26 cellular contexts compared by ENCODE assay signal in the genomic region with DNA sequence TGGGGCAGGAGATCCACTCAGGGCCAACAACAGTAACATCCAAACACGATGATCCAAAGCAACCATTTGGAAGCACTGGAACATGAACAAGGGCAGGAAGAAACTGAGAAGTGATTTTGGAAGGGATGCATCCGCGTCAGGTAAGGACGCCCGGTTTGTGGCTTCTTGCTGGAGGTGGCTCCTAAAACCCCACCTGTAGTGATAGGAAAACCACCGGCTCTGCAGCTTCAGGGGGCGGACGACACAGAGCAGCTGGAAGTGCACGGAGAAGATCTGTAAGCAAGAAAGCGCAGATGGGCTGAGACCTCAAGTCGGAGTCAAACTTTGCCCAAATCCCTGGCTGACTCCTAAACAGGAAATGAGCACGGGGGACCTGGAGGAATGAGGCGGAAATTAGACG.
DNase-seq lines count a peak whose midpoint lies in the region; ATAC-seq and TF ChIP-seq lines count a peak whose summit lies in the region.
"Had no signal": no experiment of that assay in that cellular context is flagged by ENCODE, and none has a peak within 500 bp of the region (broad histone marks: within the 10 kb centered on the region; RNA-seq: fewer than 3 reads in every experiment).

No MANE protein-coding gene starts in this region.

- ATAC-seq in central memory CD8-positive, alpha-beta T cell (replicated peaks; ENCODE audit: extremely low read depth, poor library complexity, severe bottlenecking), result no peak
- ATAC-seq in lung (ENCODE audit: insufficient read depth, low FRiP score) (no peak), natural killer cell (no peak)
- ATAC-seq: left lung, T-cell had no signal

- H3K36me3 ChIP-seq in lung (ENCODE audit: control insufficient read depth in 2 of 2, insufficient read depth in 2 of 2, low read length in 2 of 2), result no peaks in the 10 kb centered on the region
- H3K36me3 ChIP-seq in tibial artery, result no peaks in the 10 kb centered on the region
- H3K36me3 ChIP-seq: brain microvascular endothelial cell, left lung, neutrophil, prostate gland, upper lobe of left lung had no signal

- peaks cover 4% of the 10 kb centered on the region for H3K9me3 Mint-ChIP-seq in central memory CD8-positive, alpha-beta T cell
- H3K9me3 Mint-ChIP-seq in natural killer cell, result no peaks in the 10 kb centered on the region
- H3K9me3 Mint-ChIP-seq: activated naive CD4-positive, alpha-beta T cell treated with anti-CD3 and anti-CD28 coated beads, Interleukin-2, amount 10 ng/mL, durations not matched to agents 7 days and 5 days had no signal

- H3K9me3 ChIP-seq in lung (ENCODE audit: control insufficient read depth in 2 of 2, insufficient read depth in 1 of 2, low read length in 1 of 2) (peaks cover 2 to 6% of the 10 kb centered on the region in 2 donors), tibial artery (peaks cover 0 to 8% (median 5%) of the 10 kb centered on the region in 3 donors)
- H3K9me3 ChIP-seq: neutrophil, prostate gland had no signal

- no peaks in the 10 kb centered on the region for H3K27me3 ChIP-seq in lung (ENCODE audit: control insufficient read depth, insufficient read depth)
- H3K27me3 ChIP-seq in tibial artery, result peaks cover 0 to 2% of the 10 kb centered on the region in 2 donors
- H3K27me3 ChIP-seq: brain microvascular endothelial cell, neutrophil, upper lobe of left lung had no signal

- peaks cover 2% of the 10 kb centered on the region for H3K36me3 Mint-ChIP-seq in central memory CD8-positive, alpha-beta T cell (ENCODE audit: insufficient read depth)
- no peaks in the 10 kb centered on the region for H3K36me3 Mint-ChIP-seq in natural killer cell
- H3K36me3 Mint-ChIP-seq: activated naive CD4-positive, alpha-beta T cell treated with anti-CD3 and anti-CD28 coated beads, Interleukin-2, amount 10 ng/mL, durations not matched to agents 7 days and 5 days; naive B cell; T-cell had no signal

- H3K4me1 Mint-ChIP-seq in central memory CD8-positive, alpha-beta T cell, result no peaks in the 10 kb centered on the region
- H3K4me1 Mint-ChIP-seq in natural killer cell, result no peaks in the 10 kb centered on the region
- H3K4me1 Mint-ChIP-seq: activated B cell treated with CpG ODN at 0.5 μM for 24 hours; activated naive CD4-positive, alpha-beta T cell treated with anti-CD3 and anti-CD28 coated beads, Interleukin-2, amount 10 ng/mL, durations not matched to agents 7 days and 5 days; naive B cell; T-cell had no signal

- H3K4me3 ChIP-seq in lung (no peak overlapping the region), tibial artery (no peak overlapping the region)
- H3K4me3 ChIP-seq: left lung, prostate gland, upper lobe of left lung had no signal

- H3K27ac Mint-ChIP-seq in central memory CD8-positive, alpha-beta T cell (ENCODE audit: low read depth), result no peak overlapping the region
- H3K27ac Mint-ChIP-seq in natural killer cell, result no peak overlapping the region
- H3K27ac Mint-ChIP-seq: activated B cell treated with CpG ODN at 0.5 μM for 24 hours; activated naive CD4-positive, alpha-beta T cell treated with anti-CD3 and anti-CD28 coated beads, Interleukin-2, amount 10 ng/mL, durations not matched to agents 7 days and 5 days; naive B cell; T-cell had no signal

- peak; percentile 9 for DNase-seq in activated CD8-positive, alpha-beta memory T cell treated with anti-CD3 and anti-CD28 coated beads for 24 hours
- no peak for DNase-seq in activated CD8-positive, alpha-beta memory T cell treated with anti-CD3 and anti-CD28 coated beads, Interleukin-2, amount 50 U/mL, for 4 hours
- peak; percentile 1 to 2 for DNase-seq in central memory CD8-positive, alpha-beta T cell (ENCODE audit: low spot score in 2 of 2)
- DNase-seq in lung (ENCODE audit: low spot score) (peak; percentile 22), tibial artery (peak; percentile 9 to 28), natural killer cell (no peak), GF-D8 (lab: John Stamatoyannopoulos, UW) (no peak), DMS153 (lab: John Stamatoyannopoulos, UW) (no peak)
- DNase-seq: activated B cell treated with CpG ODN at 0.5 μM for 24 hours; activated naive CD4-positive, alpha-beta T cell treated with anti-CD3 and anti-CD28 coated beads, Interleukin-2, amount 10 ng/mL, durations not matched to agents 7 days and 5 days; amygdala; brain microvascular endothelial cell; DMS79 treated with DMSO at 0.1 percent for 48 hours; glutamatergic neuron; GOT3; naive B cell; NCI-H1694; NCI-H82; stimulated activated CD4-positive, alpha-beta T cell treated with anti-CD3 and anti-CD28 coated beads, Interleukin-4, amount 100 ng/mL, for 24 hours had no signal

- intact Hi-C loops in tibial artery (cut with DNase I; ENCODE audit: low total_unique reads), result no loop called here
- intact Hi-C loops in natural killer cell (cut with micrococcal nuclease), result no loop called here

- WGBS in lung, 2 donors, result 83 to 88% methylated on average over 14 of the region's 14 CpGs

- no peak overlapping the region for H3K4me3 Mint-ChIP-seq in central memory CD8-positive, alpha-beta T cell
- no peak overlapping the region for H3K4me3 Mint-ChIP-seq in natural killer cell
- H3K4me3 Mint-ChIP-seq: activated B cell treated with CpG ODN at 0.5 μM for 24 hours; activated naive CD4-positive, alpha-beta T cell treated with anti-CD3 and anti-CD28 coated beads, Interleukin-2, amount 10 ng/mL, durations not matched to agents 7 days and 5 days; naive B cell; T-cell had no signal

- TF ChIP-seq CTCF in lung (IDR thresholded peaks at IDR 0.05; ENCODE audit: control extremely low read depth, extremely low read depth) (no peak), tibial artery (IDR thresholded peaks at IDR 0.05) (no peak), natural killer cell (IDR thresholded peaks at IDR 0.05) (no peak)

- H3K4me1 ChIP-seq in lung (ENCODE audit: control insufficient read depth in 2 of 2, insufficient read depth in 2 of 2, low read length in 2 of 2), result no peaks in the 10 kb centered on the region
- H3K4me1 ChIP-seq in tibial artery, result no peaks in the 10 kb centered on the region
- H3K4me1 ChIP-seq: left lung, prostate gland, upper lobe of left lung had no signal

- H3K27ac ChIP-seq in lung (ENCODE audit: low read depth in 1 of 2, low read length in 1 of 2) (no peak overlapping the region), tibial artery (no peak overlapping the region)
- H3K27ac ChIP-seq: brain microvascular endothelial cell, C4-2B, epithelial cell of prostate, left lung, neutrophil, prostate gland, upper lobe of left lung had no signal

- H3K27me3 Mint-ChIP-seq in central memory CD8-positive, alpha-beta T cell, result peaks cover 29% of the 10 kb centered on the region
- peaks cover 7 to 28% of the 10 kb centered on the region in 2 donors for H3K27me3 Mint-ChIP-seq in natural killer cell (ENCODE audit: low read depth in 2 of 2)
- H3K27me3 Mint-ChIP-seq: activated B cell treated with CpG ODN at 0.5 μM for 24 hours; activated naive CD4-positive, alpha-beta T cell treated with anti-CD3 and anti-CD28 coated beads, Interleukin-2, amount 10 ng/mL, durations not matched to agents 7 days and 5 days had no signal

Comparison
In these comparisons a context has a peak if more than half of its experiments do, and no peak if none do; other contexts are left out.
1. DNase-seq: peak in activated CD8-positive, alpha-beta memory T cell treated with anti-CD3 and anti-CD28 coated beads for 24 hours (single experiment), central memory CD8-positive, alpha-beta T cell (2 of 2), lung (single experiment) and tibial artery (2 of 2); none in activated CD8-positive, alpha-beta memory T cell treated with anti-CD3 and anti-CD28 coated beads, Interleukin-2, amount 50 U/mL, for 4 hours (single experiment), natural killer cell (single experiment), GF-D8 (single experiment) and DMS153 (single experiment).